ENCODE assay signal across 11 cellular contexts in the genomic region with DNA sequence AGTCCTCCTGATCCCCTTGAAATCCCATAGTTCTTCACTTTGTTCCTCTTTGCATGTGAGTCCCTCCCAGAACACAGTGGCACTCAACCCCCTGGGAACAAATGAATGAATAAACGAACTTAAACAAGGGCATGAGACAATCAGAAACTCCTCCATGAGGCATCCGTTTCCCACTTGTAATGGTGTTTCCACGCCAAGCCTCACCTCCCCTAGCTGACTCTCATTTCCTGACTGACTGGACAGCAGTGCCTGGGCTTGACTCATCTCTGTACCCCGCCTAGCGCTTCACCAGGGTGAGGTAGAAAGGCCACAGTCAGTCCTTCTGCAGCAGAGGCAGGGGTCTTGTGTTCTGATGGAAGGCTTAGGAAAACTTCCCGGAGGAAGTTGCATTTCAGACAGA. TPM values are rescaled to one million over a fixed set of nuclear protein-coding genes. Genes with fewer than 3 reads are reported as not detected.
DNase-seq lines count a peak whose midpoint lies in the region; ATAC-seq, FAIRE-seq and TF ChIP-seq lines count a peak whose summit lies in the region.
"Had no signal": no experiment of that assay in that cellular context is flagged by ENCODE, and none has a peak within 500 bp of the region (broad histone marks: within the 10 kb centered on the region; RNA-seq: fewer than 3 reads in every experiment).

No MANE protein-coding gene starts in this region.

- TF ChIP-seq POLR2A in GM12891 (IDR thresholded peaks at IDR 0.05; ENCODE audit: low read depth, low read length), result no peak

- H3K4me3 Mint-ChIP-seq in activated T-cell treated with anti-CD3 and anti-CD28 coated beads, Interleukin-2, amount 50 U/mL, for 72 hours, result peak overlapping the region in 1 of 2 donors; percentile 52

- peak overlapping the region; percentile 85 for H3K27ac Mint-ChIP-seq in activated T-cell treated with anti-CD3 and anti-CD28 coated beads, Interleukin-2, amount 50 U/mL, for 72 hours

- peaks cover 16% of the 10 kb centered on the region for H3K4me1 Mint-ChIP-seq in activated T-cell treated with anti-CD3 and anti-CD28 coated beads, Interleukin-2, amount 50 U/mL, for 72 hours (ENCODE audit: low read depth)

- no peak for TF ChIP-seq CTCF in left lung (IDR thresholded peaks at IDR 0.05)

- H3K4me3 ChIP-seq in left lung, result no peak overlapping the region
- H3K4me3 ChIP-seq: lung, upper lobe of left lung had no signal

- peak; percentile 80 to 98 for ATAC-seq in activated T-cell treated with anti-CD3 and anti-CD28 coated beads, Interleukin-2, amount 50 U/mL, for 72 hours (replicated peaks in 1 of 2)
- ATAC-seq in left lung, result peak; percentile 12

- peaks cover 5 to 96% of the 10 kb centered on the region in 2 donors for H3K36me3 ChIP-seq in left lung

- intact Hi-C loops in left lung (cut with DNase I), result no loop called here

- peak; percentile 85 for FAIRE-seq in GM12891 (lab: Jason Lieb, UNC)

- no peaks in the 10 kb centered on the region for H3K9me3 ChIP-seq in left lung
- H3K9me3 ChIP-seq: upper lobe of left lung had no signal

- no peaks in the 10 kb centered on the region for H3K27me3 Mint-ChIP-seq in activated T-cell treated with anti-CD3 and anti-CD28 coated beads, Interleukin-2, amount 50 U/mL, for 72 hours (ENCODE audit: low read depth)

- H3K4me1 ChIP-seq in left lung, result no peaks in the 10 kb centered on the region
- H3K4me1 ChIP-seq: upper lobe of left lung had no signal

- H3K36me3 Mint-ChIP-seq in activated T-cell treated with anti-CD3 and anti-CD28 coated beads, Interleukin-2, amount 50 U/mL, for 72 hours (ENCODE audit: insufficient read depth in 2 of 2), result peaks cover 9 to 10% of the 10 kb centered on the region in 2 donors

- H3K9me3 Mint-ChIP-seq in activated T-cell treated with anti-CD3 and anti-CD28 coated beads, Interleukin-2, amount 50 U/mL, for 72 hours, result no peaks in the 10 kb centered on the region

- H3K27ac ChIP-seq in left lung, result no peak overlapping the region

- DNase-seq in GM12891 (ENCODE audit: insufficient read length, low spot score) (peak; percentile 61), HCEC 1CT (peak; percentile 35), left lung (no peak), NCI-H1092 (lab: John Stamatoyannopoulos, UW) (no peak), iPS-NIHi7 (ENCODE audit: extremely low spot score) (no peak), HuH-7.5 (ENCODE audit: low spot score) (no peak)
- DNase-seq in activated T-cell treated with anti-CD3 and anti-CD28 coated beads, Interleukin-2, amount 50 U/mL, for 72 hours, result peak; percentile 56 to 67
- DNase-seq: NCI-H446 treated with DMSO at 0.1 percent for 48 hours, upper lobe of left lung had no signal

- H3K27me3 ChIP-seq in left lung, result no peaks in the 10 kb centered on the region
- H3K27me3 ChIP-seq: upper lobe of left lung had no signal

TF ChIP-seq in GM12891, 5 proteins besides CTCF, POLR2A, EP300 and RAD21:
- TF ChIP-seq POU2F2 (IDR thresholded peaks at IDR 0.05; ENCODE audit: low read depth, low read length) (peak; percentile 60; the same call in 1 of the 2 replicates), TAF1 (IDR thresholded peaks at IDR 0.05; ENCODE audit: low read depth, low read length) (no peak)

RNA-seq across cellular contexts. Expression of a gene that starts 14.2 kb away (rescaled TPM):
- 17.2 TPM for polyA plus RNA-seq in GM12891 (2012; ENCODE audit: low read depth, missing spikeins)
- 10 to 100 TPM; 38.3 to 41.3 TPM for total RNA-seq in activated T-cell treated with anti-CD3 and anti-CD28 coated beads, Interleukin-2, amount 50 U/mL, for 72 hours
- 100 to 1,000 TPM; 205 to 239 TPM for total RNA-seq in left lung

RNA-seq across cellular contexts. Expression of a gene that starts 14.6 kb away (rescaled TPM):
- 0.59 TPM for polyA plus RNA-seq in GM12891 (2012; ENCODE audit: low read depth, missing spikeins)
- total RNA-seq in activated T-cell treated with anti-CD3 and anti-CD28 coated beads, Interleukin-2, amount 50 U/mL, for 72 hours, result under 1 TPM in 1 of 2 donors, not detected in 1; 0.60 TPM
- 1 to 10 TPM; 1.0 to 2.4 TPM for total RNA-seq in left lung

RNA-seq across cellular contexts. Expression of a gene that starts 23.3 kb away (rescaled TPM):
- 0.42 TPM for polyA plus RNA-seq in GM12891 (2012; ENCODE audit: low read depth, missing spikeins)
- total RNA-seq in activated T-cell treated with anti-CD3 and anti-CD28 coated beads, Interleukin-2, amount 50 U/mL, for 72 hours, result under 1 TPM; 0.23 to 0.46 TPM
- total RNA-seq in left lung, result under 1 TPM; 0.58 to 0.73 TPM
- total RNA-seq: glomerular endothelial cell had no signal

RNA-seq across cellular contexts. Expression of a gene that starts 24.5 kb away (rescaled TPM):
- 15.5 TPM for polyA plus RNA-seq in GM12891 (2012; ENCODE audit: low read depth, missing spikeins)
- total RNA-seq in activated T-cell treated with anti-CD3 and anti-CD28 coated beads, Interleukin-2, amount 50 U/mL, for 72 hours, result 100 to 1,000 TPM; 206 to 207 TPM
- total RNA-seq in left lung, result 10 to 100 TPM; 51.3 to 64.9 TPM

RNA-seq across cellular contexts. Expression of a gene that starts 44.3 kb away (rescaled TPM):
- polyA plus RNA-seq in GM12891 (2012; ENCODE audit: low read depth, missing spikeins), result 95.2 TPM
- 100 to 1,000 TPM; 140 to 158 TPM for total RNA-seq in activated T-cell treated with anti-CD3 and anti-CD28 coated beads, Interleukin-2, amount 50 U/mL, for 72 hours
- total RNA-seq in left lung, result 10 to 100 TPM; 47.2 to 59.3 TPM

Comparison
In these comparisons a context has a peak if more than half of its experiments do, and no peak if none do; other contexts are left out.
1. DNase-seq: peak in GM12891 (single experiment), HCEC 1CT (single experiment) and activated T-cell treated with anti-CD3 and anti-CD28 coated beads, Interleukin-2, amount 50 U/mL, for 72 hours (2 of 2); none in left lung (0 of 2), NCI-H1092 (single experiment), iPS-NIHi7 (single experiment) and HuH-7.5 (single experiment).
2. RNA of a gene that starts 14.2 kb away (total RNA-seq): 205 to 239 TPM in left lung; 38.3 to 41.3 TPM in activated T-cell treated with anti-CD3 and anti-CD28 coated beads, Interleukin-2, amount 50 U/mL, for 72 hours; every median in the first group is over 4 times any median in the second.